10 cellular contexts compared by ENCODE assay signal in the genomic region with DNA sequence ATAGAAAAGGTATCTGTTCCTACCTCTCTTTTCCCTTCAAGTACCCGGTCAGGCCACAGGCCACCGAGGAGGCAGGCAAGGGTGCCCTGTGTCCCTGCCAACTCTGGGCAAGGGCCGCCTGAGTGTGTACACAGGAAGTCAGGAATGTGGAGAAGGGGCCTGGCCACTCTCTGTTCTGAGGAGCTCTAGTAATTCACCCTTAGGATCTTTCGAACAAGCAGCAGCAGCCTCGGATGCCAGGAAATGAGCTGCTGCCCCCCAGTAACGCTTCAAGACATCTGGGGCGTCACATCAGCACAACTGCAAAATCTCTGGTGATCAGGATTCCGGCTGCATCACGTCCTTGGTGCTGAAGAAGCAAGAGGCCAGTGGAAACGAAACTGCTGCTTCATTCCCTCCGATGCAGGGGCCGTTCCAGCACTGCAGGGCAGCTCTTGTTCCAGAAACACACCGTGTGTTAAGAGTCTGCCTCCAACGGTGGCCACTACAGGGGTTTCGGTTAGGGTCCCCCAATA. TPM values are rescaled to one million over a fixed set of nuclear protein-coding genes. Genes with fewer than 3 reads are reported as not detected.
DNase-seq lines count a peak whose midpoint lies in the region; FAIRE-seq and TF ChIP-seq lines count a peak whose summit lies in the region.
"Had no signal": no experiment of that assay in that cellular context is flagged by ENCODE, and none has a peak within 500 bp of the region (broad histone marks: within the 10 kb centered on the region; RNA-seq: fewer than 3 reads in every experiment).

No MANE protein-coding gene starts in this region.

- no peaks in the 10 kb centered on the region for H3K36me3 ChIP-seq in astrocyte (ENCODE audit: insufficient read depth, low read length)

- H3K4me1 ChIP-seq in astrocyte (ENCODE audit: insufficient read depth, low read length): peaks cover 4% of the 10 kb centered on the region

- peaks cover 12% of the 10 kb centered on the region for H3K36me3 Mint-ChIP-seq in astrocyte (ENCODE audit: low read depth, unreplicated experiment)
- H3K36me3 Mint-ChIP-seq in T-helper 2 cell treated with Interferon-gamma antibody and Interleukin-4, amounts not matched to agents 5 μg/mL and 100 μg/mL, for 36 hours (ENCODE audit: low read depth): peaks cover 1% of the 10 kb centered on the region

- TF ChIP-seq CTCF in astrocyte (IDR thresholded peaks at IDR 0.05; ENCODE audit: insufficient read depth, low read depth, low read length): no peak

- no peak overlapping the region for H3K27ac Mint-ChIP-seq in astrocyte (ENCODE audit: unreplicated experiment)
- no peak overlapping the region for H3K27ac Mint-ChIP-seq in T-helper 2 cell treated with Interferon-gamma antibody and Interleukin-4, amounts not matched to agents 5 μg/mL and 100 μg/mL, for 36 hours
- H3K27ac Mint-ChIP-seq: activated B cell treated with CpG ODN at 0.5 μM for 24 hours had no signal

- H2AFZ ChIP-seq in astrocyte (ENCODE audit: low read depth, low read length): no peak overlapping the region

- no peaks in the 10 kb centered on the region for H3K79me2 ChIP-seq in astrocyte (ENCODE audit: insufficient read depth, low read length)

- H3K4me3 Mint-ChIP-seq in astrocyte (ENCODE audit: unreplicated experiment): no peak overlapping the region
- H3K4me3 Mint-ChIP-seq in T-helper 2 cell treated with Interferon-gamma antibody and Interleukin-4, amounts not matched to agents 5 μg/mL and 100 μg/mL, for 36 hours: no peak overlapping the region

- H3K4me3 ChIP-seq in astrocyte (ENCODE audit: insufficient read depth, low read depth, low read length) (no peak overlapping the region), iPS-18c (ENCODE audit: insufficient read depth, low read depth, low read length) (0 out of 2 replicates have a peak overlapping the region, but pooled peaks have one; percentile 11), skeletal muscle cell (ENCODE audit: low read depth, low read length) (peak overlapping the region; percentile 81)

- H3K27me3 Mint-ChIP-seq in astrocyte (ENCODE audit: low read depth, unreplicated experiment): peaks cover 26% of the 10 kb centered on the region
- peaks cover 30% of the 10 kb centered on the region for H3K27me3 Mint-ChIP-seq in T-helper 2 cell treated with Interferon-gamma antibody and Interleukin-4, amounts not matched to agents 5 μg/mL and 100 μg/mL, for 36 hours (ENCODE audit: low read depth)

- H3K9me3 ChIP-seq in astrocyte (ENCODE audit: insufficient read depth, low read depth, low read length) (peaks cover 5% of the 10 kb centered on the region), iPS-18c (ENCODE audit: control insufficient read depth, insufficient read depth, low read length) (no peaks in the 10 kb centered on the region)

- peak; percentile 47 for DNase-seq in EH (ENCODE audit: low read depth)
- DNase-seq in astrocyte (ENCODE audit: low read depth): no peak
- no peak for DNase-seq in skeletal muscle cell (ENCODE audit: low read depth)
- DNase-seq in NCI-H2081 (lab: John Stamatoyannopoulos, UW): no peak
- no peak for DNase-seq in T-helper 2 cell treated with Interferon-gamma antibody and Interleukin-4, amounts not matched to agents 5 μg/mL and 100 μg/mL, for 36 hours (ENCODE audit: low spot score)
- DNase-seq in activated CD8-positive, alpha-beta memory T cell treated with anti-CD3 and anti-CD28 coated beads, Interleukin-2, amount 50 U/mL, for 48 hours: no peak
- no peak for DNase-seq in NCI-H187 (lab: John Stamatoyannopoulos, UW)
- DNase-seq: activated B cell treated with CpG ODN at 0.5 μM for 24 hours, foreskin melanocyte had no signal

- no peaks in the 10 kb centered on the region for H4K20me1 ChIP-seq in astrocyte (ENCODE audit: insufficient read depth, low read length)

- no peak overlapping the region for H3K27ac ChIP-seq in astrocyte (ENCODE audit: low read depth, low read length)

- peak overlapping the region; percentile 33 for H3K4me2 ChIP-seq in astrocyte (ENCODE audit: low read length)

- H3K27me3 ChIP-seq in astrocyte (ENCODE audit: insufficient read depth, low read length): peaks cover 5% of the 10 kb centered on the region

- FAIRE-seq in astrocyte (lab: Jason Lieb, UNC): no peak

- no peaks in the 10 kb centered on the region for H3K4me1 Mint-ChIP-seq in astrocyte (ENCODE audit: low read depth, unreplicated experiment)
- H3K4me1 Mint-ChIP-seq in T-helper 2 cell treated with Interferon-gamma antibody and Interleukin-4, amounts not matched to agents 5 μg/mL and 100 μg/mL, for 36 hours (ENCODE audit: low read depth): peaks cover 18% of the 10 kb centered on the region

- H3K9me3 Mint-ChIP-seq in astrocyte (ENCODE audit: unreplicated experiment): peaks cover 5% of the 10 kb centered on the region
- no peaks in the 10 kb centered on the region for H3K9me3 Mint-ChIP-seq in T-helper 2 cell treated with Interferon-gamma antibody and Interleukin-4, amounts not matched to agents 5 μg/mL and 100 μg/mL, for 36 hours
- H3K9me3 Mint-ChIP-seq: activated B cell treated with CpG ODN at 0.5 μM for 24 hours had no signal

- H3K9ac ChIP-seq in astrocyte (ENCODE audit: low read length): no peak overlapping the region

RNA-seq across cellular contexts. Expression of gene RAB20, which starts 2.0 kb away (rescaled TPM):
- total RNA-seq in astrocyte: 2.1 and 2.6 TPM in 2 replicates

RNA-seq across cellular contexts. Expression of gene NAXD, which starts 55.9 kb away (rescaled TPM):
- 25.1 and 25.8 TPM in 2 replicates for total RNA-seq in astrocyte
